13 cellular contexts compared by ENCODE assay signal in genomic region chr1:150164769-150165168, GRCh38. TPM values are rescaled to one million over a fixed set of nuclear protein-coding genes. Genes with fewer than 3 reads are reported as not detected.
DNase-seq lines count a peak whose midpoint lies in the region; ATAC-seq, FAIRE-seq and TF ChIP-seq lines count a peak whose summit lies in the region.
"Had no signal": no experiment of that assay in that cellular context is flagged by ENCODE, and none has a peak within 500 bp of the region (broad histone marks: within the 10 kb centered on the region; RNA-seq: fewer than 3 reads in every experiment).

No MANE protein-coding gene starts in this region.

- H3K9ac ChIP-seq in SK-N-MC (ENCODE audit: insufficient read length) = no peak overlapping the region
- H3K9ac ChIP-seq: KMS-11 had no signal

- no peak for TF ChIP-seq POLR2A in stomach (IDR thresholded peaks at IDR 0.05)

- H3K36me3 Mint-ChIP-seq in memory B cell = no peaks in the 10 kb centered on the region
- peaks cover 6% of the 10 kb centered on the region for H3K36me3 Mint-ChIP-seq in activated T-helper 1 cell treated with anti-CD3 and anti-CD28 coated beads, Interleukin-12 subunit alpha, Interleukin-12 subunit beta, Interleukin-2, Interleukin-4 antibody, amounts not matched to agents 30 ng/mL and 10 ng/mL and 1 ng/mL, durations not matched to agents 14 hours and 24 hours and 36 hours (ENCODE audit: low read depth)

- no peak for TF ChIP-seq EP300 in stomach (IDR thresholded peaks at IDR 0.05)

- H3K4me1 ChIP-seq in stomach = peaks cover 28 to 78% (median 49%) of the 10 kb centered on the region in 4 donors

- no peak for FAIRE-seq in GM19239 (lab: Jason Lieb, UNC)

- H3K36me3 ChIP-seq in SK-N-MC (ENCODE audit: insufficient read depth, low read length) (peaks cover 2% of the 10 kb centered on the region; the same call in 1 of the 2 replicates), stomach (peaks cover 0 to 5% (median 1%) of the 10 kb centered on the region in 4 donors)

- 81 to 89% (median 85%) methylated on average over 5 of the region's 5 CpGs for WGBS in stomach, 5 donors

- H3K9me3 ChIP-seq in SK-N-MC (ENCODE audit: low read depth, low read length) = no peaks in the 10 kb centered on the region
- no peaks in the 10 kb centered on the region for H3K9me3 ChIP-seq in stomach

- H3K27ac ChIP-seq in SK-N-MC (peak overlapping the region; percentile 3; the same call in 1 of the 2 replicates), stomach (peak overlapping the region in 4 of 5 donors; percentile 91 to 98 (median 92))
- H3K27ac ChIP-seq: KMS-11 had no signal

- H3K4me3 Mint-ChIP-seq in memory B cell = peak overlapping the region; percentile 48
- no peak overlapping the region for H3K4me3 Mint-ChIP-seq in activated T-helper 1 cell treated with anti-CD3 and anti-CD28 coated beads, Interleukin-12 subunit alpha, Interleukin-12 subunit beta, Interleukin-2, Interleukin-4 antibody, amounts not matched to agents 30 ng/mL and 10 ng/mL and 1 ng/mL, durations not matched to agents 14 hours and 24 hours and 36 hours
- H3K4me3 Mint-ChIP-seq: activated naive CD4-positive, alpha-beta T cell treated with anti-CD3 and anti-CD28 coated beads, Interleukin-2, amount 50 U/mL, for 24 hours had no signal

- ATAC-seq in memory B cell (ENCODE audit: low read depth) = no peak
- ATAC-seq: Panc1 had no signal

- DNase-seq in GM12865 (ENCODE audit: low read depth) (peak; percentile 34), SK-N-MC (ENCODE audit: low read depth, low spot score) (no peak), memory B cell (ENCODE audit: low spot score in 2 of 2) (no peak), stomach (no peak), NCI-H526 treated with DMSO at 0.1 percent for 48 hours (lab: John Stamatoyannopoulos, UW) (no peak), GM19239 (ENCODE audit: insufficient read length, low spot score) (no peak), NCI-H510A treated with DMSO at 0.1 percent for 48 hours (lab: John Stamatoyannopoulos, UW) (no peak)
- DNase-seq in activated T-helper 1 cell treated with anti-CD3 and anti-CD28 coated beads, Interleukin-12 subunit alpha, Interleukin-12 subunit beta, Interleukin-2, Interleukin-4 antibody, amounts not matched to agents 30 ng/mL and 10 ng/mL and 1 ng/mL, durations not matched to agents 14 hours and 24 hours and 36 hours (ENCODE audit: low spot score) = no peak
- DNase-seq: mammary epithelial cell had no signal

- TF ChIP-seq CTCF in GM12865 (IDR thresholded peaks at IDR 0.05; ENCODE audit: insufficient read depth, low read depth, low read length, missing control alignments) (no peak), stomach (IDR thresholded peaks at IDR 0.05) (no peak)

- H3K27ac Mint-ChIP-seq in memory B cell = peak overlapping the region; percentile 97
- H3K27ac Mint-ChIP-seq in activated T-helper 1 cell treated with anti-CD3 and anti-CD28 coated beads, Interleukin-12 subunit alpha, Interleukin-12 subunit beta, Interleukin-2, Interleukin-4 antibody, amounts not matched to agents 30 ng/mL and 10 ng/mL and 1 ng/mL, durations not matched to agents 14 hours and 24 hours and 36 hours = no peak overlapping the region
- H3K27ac Mint-ChIP-seq: activated naive CD4-positive, alpha-beta T cell treated with anti-CD3 and anti-CD28 coated beads, Interleukin-2, amount 50 U/mL, for 24 hours had no signal

- no peaks in the 10 kb centered on the region for H3K27me3 Mint-ChIP-seq in memory B cell
- peaks cover 9% of the 10 kb centered on the region for H3K27me3 Mint-ChIP-seq in activated T-helper 1 cell treated with anti-CD3 and anti-CD28 coated beads, Interleukin-12 subunit alpha, Interleukin-12 subunit beta, Interleukin-2, Interleukin-4 antibody, amounts not matched to agents 30 ng/mL and 10 ng/mL and 1 ng/mL, durations not matched to agents 14 hours and 24 hours and 36 hours (ENCODE audit: insufficient read depth)
- H3K27me3 Mint-ChIP-seq: activated naive CD4-positive, alpha-beta T cell treated with anti-CD3 and anti-CD28 coated beads, Interleukin-2, amount 50 U/mL, for 24 hours had no signal

- peaks cover 58% of the 10 kb centered on the region for H3K4me1 Mint-ChIP-seq in memory B cell
- H3K4me1 Mint-ChIP-seq in activated T-helper 1 cell treated with anti-CD3 and anti-CD28 coated beads, Interleukin-12 subunit alpha, Interleukin-12 subunit beta, Interleukin-2, Interleukin-4 antibody, amounts not matched to agents 30 ng/mL and 10 ng/mL and 1 ng/mL, durations not matched to agents 14 hours and 24 hours and 36 hours (ENCODE audit: low read depth) = peaks cover 38% of the 10 kb centered on the region

- peak overlapping the region; percentile 21; the same call in 1 of the 2 replicates for H3K4me3 ChIP-seq in GM12865 (ENCODE audit: low read depth, low read length)
- H3K4me3 ChIP-seq in SK-N-MC = no peak overlapping the region
- no peak overlapping the region for H3K4me3 ChIP-seq in stomach
- H3K4me3 ChIP-seq: hepatocyte had no signal

- H3K9me3 Mint-ChIP-seq in memory B cell = no peaks in the 10 kb centered on the region
- H3K9me3 Mint-ChIP-seq in activated T-helper 1 cell treated with anti-CD3 and anti-CD28 coated beads, Interleukin-12 subunit alpha, Interleukin-12 subunit beta, Interleukin-2, Interleukin-4 antibody, amounts not matched to agents 30 ng/mL and 10 ng/mL and 1 ng/mL, durations not matched to agents 14 hours and 24 hours and 36 hours = no peaks in the 10 kb centered on the region
- H3K9me3 Mint-ChIP-seq: activated naive CD4-positive, alpha-beta T cell treated with anti-CD3 and anti-CD28 coated beads, Interleukin-2, amount 50 U/mL, for 24 hours had no signal

- intact Hi-C loops in stomach (cut with DNase I; ENCODE audit: low total_unique reads) = no loop called here
- intact Hi-C loops in activated T-helper 1 cell treated with anti-CD3 and anti-CD28 coated beads, Interleukin-12 subunit alpha, Interleukin-12 subunit beta, Interleukin-2, Interleukin-4 antibody, amounts not matched to agents 30 ng/mL and 10 ng/mL and 1 ng/mL, durations not matched to agents 14 hours and 24 hours and 36 hours (cut with micrococcal nuclease) = loop anchor here (10.0 kb wide), 1 partner anchor 270 kb away; the partner anchor contains the start of gene BOLA1

- no peaks in the 10 kb centered on the region for H3K27me3 ChIP-seq in stomach
- H3K27me3 ChIP-seq: hepatocyte had no signal

RNA-seq across cellular contexts. Expression of gene PLEKHO1, which starts 15.1 kb away (rescaled TPM):
- 100 to 1,000 TPM in 3 of 5 donors, 10 to 100 TPM in 2; 34.6 to 254 (median 100) TPM for total RNA-seq in stomach
- polyA plus RNA-seq in stomach = 10 to 100 TPM; 38.6 to 79.3 (median 40.9) TPM
- 27.1 and 35.4 TPM in 2 replicates for total RNA-seq in activated T-helper 1 cell treated with anti-CD3 and anti-CD28 coated beads, Interleukin-12 subunit alpha, Interleukin-12 subunit beta, Interleukin-2, Interleukin-4 antibody, amounts not matched to agents 30 ng/mL and 10 ng/mL and 1 ng/mL, durations not matched to agents 14 hours and 24 hours and 36 hours
